In genomic region chr1:248905662-248905948, GRCh38 we compare ENCODE assay signal across 7 cellular contexts. TPM values are rescaled to one million over a fixed set of nuclear protein-coding genes. Genes with fewer than 3 reads are reported as not detected.
DNase-seq lines count a peak whose midpoint lies in the region; ATAC-seq and TF ChIP-seq lines count a peak whose summit lies in the region.

No MANE protein-coding gene starts in this region.

- H3K27me3 Mint-ChIP-seq in activated CD4-positive, alpha-beta memory T cell treated with anti-CD3 and anti-CD28 coated beads, Interleukin-2, amount 10 ng/mL, durations not matched to agents 7 days and 5 days = peaks cover 20% of the 10 kb centered on the region
- no peaks in the 10 kb centered on the region for H3K27me3 Mint-ChIP-seq in stimulated activated memory B cell treated with anti-CD40 and anti-IgM and Interleukin-4, amounts not matched to agents 10 μg/mL and 1 μg/mL and 100 μg/mL, for 72 hours

- peak overlapping the region; percentile 98 for H3K27ac Mint-ChIP-seq in activated CD4-positive, alpha-beta memory T cell treated with anti-CD3 and anti-CD28 coated beads, Interleukin-2, amount 10 ng/mL, durations not matched to agents 7 days and 5 days
- H3K27ac Mint-ChIP-seq in stimulated activated memory B cell treated with anti-CD40 and anti-IgM and Interleukin-4, amounts not matched to agents 10 μg/mL and 1 μg/mL and 100 μg/mL, for 72 hours = peak overlapping the region; percentile 98

- CTCF ChIA-PET in HEK293T (lab: Yijun Ruan, JAX) = no interaction called here
- CTCF ChIA-PET in activated CD4-positive, alpha-beta memory T cell treated with anti-CD3 and anti-CD28 coated beads, Interleukin-2, amount 10 ng/mL, durations not matched to agents 7 days and 5 days (lab: Charles Lee) = interaction anchor here (0.9 to 1.9 kb wide), 3 partner anchors 10 to 43 kb away, joined by 3 to 11 read pairs (median 3); no protein-coding TSS in a partner anchor

- no peaks in the 10 kb centered on the region for H3K9me3 Mint-ChIP-seq in activated CD4-positive, alpha-beta memory T cell treated with anti-CD3 and anti-CD28 coated beads, Interleukin-2, amount 10 ng/mL, durations not matched to agents 7 days and 5 days
- no peaks in the 10 kb centered on the region for H3K9me3 Mint-ChIP-seq in stimulated activated memory B cell treated with anti-CD40 and anti-IgM and Interleukin-4, amounts not matched to agents 10 μg/mL and 1 μg/mL and 100 μg/mL, for 72 hours

- no peaks in the 10 kb centered on the region for H3K36me3 ChIP-seq in iPS DF 6.9 (ENCODE audit: control insufficient read depth, insufficient read depth, low read length)

- H3K4me1 ChIP-seq in iPS DF 6.9 (ENCODE audit: control insufficient read depth, insufficient read depth, low read length) = 0 out of 2 replicates have a peak, but pooled peaks cover 1% of the 10 kb centered on the region

- WGBS in iPS DF 6.9 (ENCODE audit: insufficient coverage, insufficient read length) = no CpG with 5 or more reads among the region's 3 CpGs

- POLR2A ChIA-PET in HEK293T (lab: Yijun Ruan, JAX) = interaction anchor here (0.7 to 1.0 kb wide), 5 partner anchors 18 to 68 kb away, joined by 3 to 6 read pairs (median 3); partner anchors contain the start of genes ZNF672 and ZNF692
- POLR2A ChIA-PET in activated CD4-positive, alpha-beta memory T cell treated with anti-CD3 and anti-CD28 coated beads, Interleukin-2, amount 10 ng/mL, durations not matched to agents 7 days and 5 days (lab: Charles Lee) = interaction anchor here (0.7 to 1.5 kb wide), 3 partner anchors 19 to 79 kb away, joined by 3 read pairs; partner anchors contain the start of gene SH3BP5L

- H3K36me3 Mint-ChIP-seq in activated CD4-positive, alpha-beta memory T cell treated with anti-CD3 and anti-CD28 coated beads, Interleukin-2, amount 10 ng/mL, durations not matched to agents 7 days and 5 days (ENCODE audit: low read depth) = peaks cover 3% of the 10 kb centered on the region
- peaks cover 20% of the 10 kb centered on the region for H3K36me3 Mint-ChIP-seq in stimulated activated memory B cell treated with anti-CD40 and anti-IgM and Interleukin-4, amounts not matched to agents 10 μg/mL and 1 μg/mL and 100 μg/mL, for 72 hours

- no peaks in the 10 kb centered on the region for H3K9me3 ChIP-seq in iPS DF 6.9 (ENCODE audit: control insufficient read depth, insufficient read depth, low read length)

- no peak for ATAC-seq in stimulated activated memory B cell treated with anti-CD40 and anti-IgM and Interleukin-4, amounts not matched to agents 10 μg/mL and 1 μg/mL and 100 μg/mL, for 72 hours
- no peak for ATAC-seq in GM21576 (IDR thresholded peaks at IDR 0.05; ENCODE audit: unreplicated experiment)
- ATAC-seq in HG03520 (IDR thresholded peaks at IDR 0.05; ENCODE audit: unreplicated experiment) = no peak

- intact Hi-C loops in posterior cingulate gyrus (cut with DNase I) = no loop called here

- no peaks in the 10 kb centered on the region for H3K27me3 ChIP-seq in iPS DF 6.9 (ENCODE audit: control insufficient read depth, insufficient read depth, low read length)

- DNase-seq in HEK293T (ENCODE audit: extremely low spot score) (no peak), iPS DF 6.9 (ENCODE audit: low read depth, low spot score) (no peak), posterior cingulate gyrus (no peak)
- no peak for DNase-seq in activated CD4-positive, alpha-beta memory T cell treated with anti-CD3 and anti-CD28 coated beads, Interleukin-2, amount 10 ng/mL, durations not matched to agents 7 days and 5 days

- peaks cover 46% of the 10 kb centered on the region for H3K4me1 Mint-ChIP-seq in activated CD4-positive, alpha-beta memory T cell treated with anti-CD3 and anti-CD28 coated beads, Interleukin-2, amount 10 ng/mL, durations not matched to agents 7 days and 5 days
- peaks cover 37% of the 10 kb centered on the region for H3K4me1 Mint-ChIP-seq in stimulated activated memory B cell treated with anti-CD40 and anti-IgM and Interleukin-4, amounts not matched to agents 10 μg/mL and 1 μg/mL and 100 μg/mL, for 72 hours

- H3K4me3 Mint-ChIP-seq in activated CD4-positive, alpha-beta memory T cell treated with anti-CD3 and anti-CD28 coated beads, Interleukin-2, amount 10 ng/mL, durations not matched to agents 7 days and 5 days = peak overlapping the region; percentile 85
- peak overlapping the region; percentile 96 for H3K4me3 Mint-ChIP-seq in stimulated activated memory B cell treated with anti-CD40 and anti-IgM and Interleukin-4, amounts not matched to agents 10 μg/mL and 1 μg/mL and 100 μg/mL, for 72 hours

- H3K4me3 ChIP-seq in iPS DF 6.9 (ENCODE audit: low read length) = peak overlapping the region; percentile 19; the same call in 1 of the 2 replicates

- H3K27ac ChIP-seq in iPS DF 6.9 (ENCODE audit: low read length) = no peak overlapping the region

TF ChIP-seq in HEK293T, 16 proteins besides CTCF, POLR2A, EP300 and RAD21:
- 0 out of 2 replicates have a peak, but pooled peaks have one; percentile 48 for TF ChIP-seq HDGF (IDR thresholded peaks at IDR 0.05; ENCODE audit: borderline replicate concordance)
- TF ChIP-seq FOXA1 (IDR thresholded peaks at IDR 0.05) = no peak

RNA-seq across cellular contexts. Expression of gene PGBD2, which starts 0.4 kb away (rescaled TPM):
- 1 to 10 TPM; 6.3 to 6.4 TPM for total RNA-seq in activated CD4-positive, alpha-beta memory T cell treated with anti-CD3 and anti-CD28 coated beads, Interleukin-2, amount 10 ng/mL, durations not matched to agents 7 days and 5 days

RNA-seq across cellular contexts. Expression of gene ZNF692, which starts 46.7 kb away (rescaled TPM):
- 10 to 100 TPM; 45.9 to 49.8 TPM for total RNA-seq in activated CD4-positive, alpha-beta memory T cell treated with anti-CD3 and anti-CD28 coated beads, Interleukin-2, amount 10 ng/mL, durations not matched to agents 7 days and 5 days
